ENCODE assay signal across 8 cellular contexts in genomic region chr4:169311643-169312365, GRCh38. TPM values are rescaled to one million over a fixed set of nuclear protein-coding genes. Genes with fewer than 3 reads are reported as not detected.
DNase-seq lines count a peak whose midpoint lies in the region; ATAC-seq and TF ChIP-seq lines count a peak whose summit lies in the region.

No MANE protein-coding gene starts in this region.

- no peak overlapping the region for H3K27ac Mint-ChIP-seq in osteocyte (ENCODE audit: unreplicated experiment)

- H3K4me3 ChIP-seq in fibroblast of the aortic adventitia (ENCODE audit: low read depth, low read length): no peak overlapping the region

- H3K27me3 Mint-ChIP-seq in osteocyte (ENCODE audit: unreplicated experiment): no peaks in the 10 kb centered on the region

- H3K9me3 Mint-ChIP-seq in osteocyte (ENCODE audit: unreplicated experiment): no peaks in the 10 kb centered on the region

- peaks cover 30% of the 10 kb centered on the region for H3K4me1 Mint-ChIP-seq in osteocyte (ENCODE audit: unreplicated experiment)

- DNase-seq in D341Med (ENCODE audit: low spot score): peak; percentile 76
- DNase-seq in SK-MEL-5 (ENCODE audit: low read depth, low spot score): peak; percentile 73
- DNase-seq in fibroblast of the aortic adventitia (ENCODE audit: low read depth): peak; percentile 70
- no peak for DNase-seq in osteocyte (ENCODE audit: extremely low spot score, unreplicated experiment)
- no peak for DNase-seq in activated naive CD4-positive, alpha-beta T cell treated with Interleukin-2 at 50 U/mL for 16 hours
- no peak for DNase-seq in putamen (ENCODE audit: low spot score)

- no peaks in the 10 kb centered on the region for H3K36me3 Mint-ChIP-seq in osteocyte (ENCODE audit: unreplicated experiment)

- TF ChIP-seq CTCF in fibroblast of the aortic adventitia (IDR thresholded peaks at IDR 0.05; ENCODE audit: insufficient read depth, low read length): peak; percentile 55
- peak; percentile 59 for TF ChIP-seq CTCF in osteocyte (IDR thresholded peaks at IDR 0.05)

- ATAC-seq in GM19397 (IDR thresholded peaks at IDR 0.05; ENCODE audit: unreplicated experiment) (peak; percentile 77), HG03565 (IDR thresholded peaks at IDR 0.05; ENCODE audit: unreplicated experiment) (peak; percentile 72)

- H3K4me3 Mint-ChIP-seq in osteocyte (ENCODE audit: unreplicated experiment): no peak overlapping the region

- in situ Hi-C loops in SK-MEL-5 (cut with HindIII; ENCODE audit: low pct_unique_long_range_greater_than_20kb, low sequenced_read_pairs): no loop called here

RNA-seq across cellular contexts. Expression of gene SH3RF1, which starts 41.0 kb away (rescaled TPM):
- 3.0 and 4.1 TPM in 2 replicates for total RNA-seq in SK-MEL-5 (2014; rRNA removed; shearing (Covaris generic))
- 6.7 and 7.7 TPM in 2 replicates for polyA plus RNA-seq in SK-MEL-5 (2015; cell fraction: cytosol; rRNA removed)
- polyA plus RNA-seq in SK-MEL-5 (2015; cell fraction: nucleus; rRNA removed): 3.8 and 4.5 TPM in 2 replicates
- total RNA-seq in fibroblast of the aortic adventitia (ENCODE audit: low replicate concordance): 47.5 and 57.8 TPM in 2 replicates
- 27.6 and 31.8 TPM in 2 replicates for total RNA-seq in osteocyte

Comparison
In these comparisons a context has a peak if more than half of its experiments do, and no peak if none do; other contexts are left out.
1. DNase-seq: peak in D341Med (single experiment), SK-MEL-5 (single experiment) and fibroblast of the aortic adventitia (single experiment); none in osteocyte (single experiment), activated naive CD4-positive, alpha-beta T cell treated with Interleukin-2 at 50 U/mL for 16 hours (single experiment) and putamen (single experiment).